In the genomic region with DNA sequence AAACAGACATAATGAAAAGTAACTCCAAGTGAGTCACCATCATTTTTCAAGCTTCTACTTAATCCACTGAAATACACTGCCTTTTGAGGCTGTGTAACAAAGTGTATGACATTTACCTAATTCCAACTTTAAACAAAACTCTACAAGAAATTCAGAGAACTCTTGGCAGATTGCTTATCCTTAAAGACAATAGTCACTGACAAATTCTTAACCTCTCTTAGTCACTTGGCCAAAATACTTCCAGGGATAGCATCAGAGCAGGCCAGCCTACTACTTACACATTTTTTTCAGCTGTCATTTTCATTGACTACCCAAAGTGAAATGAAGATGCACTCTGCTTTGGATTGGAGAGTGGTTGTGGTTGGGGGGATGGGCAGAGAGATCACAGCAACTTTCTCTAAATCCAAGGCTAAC, we compare ENCODE assay signal across 3 cellular contexts.
TF ChIP-seq lines count a peak whose summit lies in the region.

No MANE protein-coding gene starts in this region.

TF ChIP-seq in IMR-90, 13 proteins besides CTCF, POLR2A, EP300 and RAD21:
- TF ChIP-seq BHLHE40 (IDR thresholded peaks at IDR 0.05; ENCODE audit: low read depth, low read length) (no peak), NFE2L2 (IDR thresholded peaks at IDR 0.05; ENCODE audit: low read depth, low read length) (no peak), FOS (IDR thresholded peaks at IDR 0.05; ENCODE audit: low read depth, low read length) (no peak), SMC3 (IDR thresholded peaks at IDR 0.05; ENCODE audit: low read depth, low read length) (no peak), MXI1 (IDR thresholded peaks at IDR 0.05; ENCODE audit: borderline replicate concordance, low read depth, low read length) (no peak), CHD1 (IDR thresholded peaks at IDR 0.05; ENCODE audit: low read depth, low read length) (no peak), MAFK (IDR thresholded peaks at IDR 0.05; ENCODE audit: low read depth, low read length) (no peak), RCOR1 (IDR thresholded peaks at IDR 0.05; ENCODE audit: insufficient replicate concordance, low read length) (no peak), RFX5 (IDR thresholded peaks at IDR 0.05; ENCODE audit: low read depth, low read length) (no peak), MAZ (IDR thresholded peaks at IDR 0.05; ENCODE audit: borderline replicate concordance, low read depth, low read length) (no peak), CEBPB (IDR thresholded peaks at IDR 0.05; ENCODE audit: low read depth, low read length) (no peak)
- TF ChIP-seq, protein P1, sequence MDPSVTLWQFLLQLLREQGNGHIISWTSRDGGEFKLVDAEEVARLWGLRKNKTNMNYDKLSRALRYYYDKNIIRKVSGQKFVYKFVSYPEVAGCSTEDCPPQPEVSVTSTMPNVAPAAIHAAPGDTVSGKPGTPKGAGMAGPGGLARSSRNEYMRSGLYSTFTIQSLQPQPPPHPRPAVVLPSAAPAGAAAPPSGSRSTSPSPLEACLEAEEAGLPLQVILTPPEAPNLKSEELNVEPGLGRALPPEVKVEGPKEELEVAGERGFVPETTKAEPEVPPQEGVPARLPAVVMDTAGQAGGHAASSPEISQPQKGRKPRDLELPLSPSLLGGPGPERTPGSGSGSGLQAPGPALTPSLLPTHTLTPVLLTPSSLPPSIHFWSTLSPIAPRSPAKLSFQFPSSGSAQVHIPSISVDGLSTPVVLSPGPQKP (IDR thresholded peaks at IDR 0.05; ENCODE audit: borderline replicate concordance, low read depth, low read length), result no peak
- TF ChIP-seq, protein P2, sequence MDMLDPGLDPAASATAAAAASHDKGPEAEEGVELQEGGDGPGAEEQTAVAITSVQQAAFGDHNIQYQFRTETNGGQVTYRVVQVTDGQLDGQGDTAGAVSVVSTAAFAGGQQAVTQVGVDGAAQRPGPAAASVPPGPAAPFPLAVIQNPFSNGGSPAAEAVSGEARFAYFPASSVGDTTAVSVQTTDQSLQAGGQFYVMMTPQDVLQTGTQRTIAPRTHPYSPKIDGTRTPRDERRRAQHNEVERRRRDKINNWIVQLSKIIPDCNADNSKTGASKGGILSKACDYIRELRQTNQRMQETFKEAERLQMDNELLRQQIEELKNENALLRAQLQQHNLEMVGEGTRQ (IDR thresholded peaks at IDR 0.05; ENCODE audit: low read depth, low read length), result no peak

TF ChIP-seq in K562, 482 proteins besides CTCF, POLR2A, EP300 and RAD21:
- TF ChIP-seq JUND (IDR thresholded peaks at IDR 0.05; ENCODE audit: borderline replicate concordance, low read depth, low read length) (no peak), JUND (tag; IDR thresholded peaks at IDR 0.05; ENCODE audit: borderline replicate concordance, low read depth, low read length) (no peak), NRF1 (conservative IDR thresholded peaks at IDR 0.05 in 1 of 2, IDR thresholded peaks at IDR 0.05 in 1 of 2) (no peak), LCOR (CRISPR knock-in tag; IDR thresholded peaks at IDR 0.05) (no peak), HINFP (tag; conservative IDR thresholded peaks at IDR 0.05; ENCODE audit: low read depth) (no peak), MBD2 (IDR thresholded peaks at IDR 0.05; ENCODE audit: borderline replicate concordance, low read depth) (no peak), SAFB (IDR thresholded peaks at IDR 0.05; ENCODE audit: borderline replicate concordance, low read depth, low read length) (no peak), CCNT2 (IDR thresholded peaks at IDR 0.05; ENCODE audit: borderline replicate concordance, extremely low read depth, insufficient read length, low read depth, low read length) (no peak), ZNF165 (CRISPR knock-in tag; IDR thresholded peaks at IDR 0.05; ENCODE audit: borderline replicate concordance) (no peak), SETDB1 (IDR thresholded peaks at IDR 0.05; ENCODE audit: low read length) (no peak), EGR1 (conservative IDR thresholded peaks at IDR 0.05) (no peak), HBP1 (CRISPR knock-in tag; IDR thresholded peaks at IDR 0.05) (no peak), KHSRP (IDR thresholded peaks at IDR 0.05) (no peak), SNRNP70 (optimal IDR thresholded peaks at IDR 0.05; ENCODE audit: low read depth, low read length) (no peak), EWSR1 (IDR thresholded peaks at IDR 0.05; ENCODE audit: borderline replicate concordance, low read depth, partially characterized antibody) (no peak)
- TF ChIP-seq, protein P3, sequence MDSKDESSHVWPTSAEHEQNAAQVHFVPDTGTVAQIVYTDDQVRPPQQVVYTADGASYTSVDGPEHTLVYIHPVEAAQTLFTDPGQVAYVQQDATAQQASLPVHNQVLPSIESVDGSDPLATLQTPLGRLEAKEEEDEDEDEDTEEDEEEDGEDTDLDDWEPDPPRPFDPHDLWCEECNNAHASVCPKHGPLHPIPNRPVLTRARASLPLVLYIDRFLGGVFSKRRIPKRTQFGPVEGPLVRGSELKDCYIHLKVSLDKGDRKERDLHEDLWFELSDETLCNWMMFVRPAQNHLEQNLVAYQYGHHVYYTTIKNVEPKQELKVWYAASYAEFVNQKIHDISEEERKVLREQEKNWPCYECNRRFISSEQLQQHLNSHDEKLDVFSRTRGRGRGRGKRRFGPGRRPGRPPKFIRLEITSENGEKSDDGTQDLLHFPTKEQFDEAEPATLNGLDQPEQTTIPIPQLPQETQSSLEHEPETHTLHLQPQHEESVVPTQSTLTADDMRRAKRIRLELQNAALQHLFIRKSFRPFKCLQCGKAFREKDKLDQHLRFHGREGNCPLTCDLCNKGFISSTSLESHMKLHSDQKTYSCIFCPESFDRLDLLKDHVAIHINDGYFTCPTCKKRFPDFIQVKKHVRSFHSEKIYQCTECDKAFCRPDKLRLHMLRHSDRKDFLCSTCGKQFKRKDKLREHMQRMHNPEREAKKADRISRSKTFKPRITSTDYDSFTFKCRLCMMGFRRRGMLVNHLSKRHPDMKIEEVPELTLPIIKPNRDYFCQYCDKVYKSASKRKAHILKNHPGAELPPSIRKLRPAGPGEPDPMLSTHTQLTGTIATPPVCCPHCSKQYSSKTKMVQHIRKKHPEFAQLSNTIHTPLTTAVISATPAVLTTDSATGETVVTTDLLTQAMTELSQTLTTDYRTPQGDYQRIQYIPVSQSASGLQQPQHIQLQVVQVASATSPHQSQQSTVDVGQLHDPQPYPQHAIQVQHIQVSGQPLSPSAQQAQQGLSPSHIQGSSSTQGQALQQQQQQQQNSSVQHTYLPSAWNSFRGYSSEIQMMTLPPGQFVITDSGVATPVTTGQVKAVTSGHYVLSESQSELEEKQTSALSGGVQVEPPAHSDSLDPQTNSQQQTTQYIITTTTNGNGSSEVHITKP (IDR thresholded peaks at IDR 0.05; ENCODE audit: partially characterized antibody), result no peak

TF ChIP-seq in HepG2, 621 proteins besides CTCF, POLR2A, EP300 and RAD21 (continues in another document):
- TF ChIP-seq MEIS1 (CRISPR knock-in tag; IDR thresholded peaks at IDR 0.05; ENCODE audit: borderline replicate concordance) (0 out of 2 replicates have a peak, but pooled peaks have one; percentile 13), KDM4B (CRISPR knock-in tag; IDR thresholded peaks at IDR 0.05) (no peak), BORCS8-MEF2B (CRISPR knock-in tag; IDR thresholded peaks at IDR 0.05) (no peak), ZNF709 (CRISPR knock-in tag; IDR thresholded peaks at IDR 0.05) (no peak), ZNF644 (CRISPR knock-in tag; IDR thresholded peaks at IDR 0.05; ENCODE audit: low read depth) (0 out of 2 replicates have a peak, but pooled peaks have one; percentile 13), ZNF460 (CRISPR knock-in tag; IDR thresholded peaks at IDR 0.05; ENCODE audit: borderline replicate concordance) (no peak), RXRB (CRISPR knock-in tag; IDR thresholded peaks at IDR 0.05; ENCODE audit: borderline replicate concordance) (no peak), NRL (CRISPR knock-in tag; IDR thresholded peaks at IDR 0.05; ENCODE audit: borderline replicate concordance) (no peak), ZNF407 (CRISPR knock-in tag; IDR thresholded peaks at IDR 0.05; ENCODE audit: not compliant biosample characterization) (no peak), SMAD9 (CRISPR knock-in tag; IDR thresholded peaks at IDR 0.05) (no peak), ZNF10 (CRISPR knock-in tag; IDR thresholded peaks at IDR 0.05; ENCODE audit: borderline replicate concordance, low read depth) (no peak), NFIB (CRISPR knock-in tag; IDR thresholded peaks at IDR 0.05; ENCODE audit: borderline replicate concordance) (no peak)
- TF ChIP-seq, protein P4, sequence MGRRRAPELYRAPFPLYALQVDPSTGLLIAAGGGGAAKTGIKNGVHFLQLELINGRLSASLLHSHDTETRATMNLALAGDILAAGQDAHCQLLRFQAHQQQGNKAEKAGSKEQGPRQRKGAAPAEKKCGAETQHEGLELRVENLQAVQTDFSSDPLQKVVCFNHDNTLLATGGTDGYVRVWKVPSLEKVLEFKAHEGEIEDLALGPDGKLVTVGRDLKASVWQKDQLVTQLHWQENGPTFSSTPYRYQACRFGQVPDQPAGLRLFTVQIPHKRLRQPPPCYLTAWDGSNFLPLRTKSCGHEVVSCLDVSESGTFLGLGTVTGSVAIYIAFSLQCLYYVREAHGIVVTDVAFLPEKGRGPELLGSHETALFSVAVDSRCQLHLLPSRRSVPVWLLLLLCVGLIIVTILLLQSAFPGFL (CRISPR knock-in tag; IDR thresholded peaks at IDR 0.05), result no peak
